5 cellular contexts compared by ENCODE assay signal in genomic region chr4:87725287-87725686, GRCh38.
DNase-seq lines count a peak whose midpoint lies in the region; ATAC-seq, FAIRE-seq and TF ChIP-seq lines count a peak whose summit lies in the region.
"Not testable (repeated sequence)": the region's sequence is repeated elsewhere in the genome, so short reads cannot be mapped to it uniquely, and the experiment has no call there.

No MANE protein-coding gene starts in this region.

- not testable (repeated sequence) for DNase-seq in A549 (ENCODE audit: low read depth in 1 of 2, low spot score in 1 of 2); K562 (ENCODE audit: extremely low read depth in 1 of 4, low spot score in 3 of 4)
- DNase-seq in OCI-M1 (lab: John Stamatoyannopoulos, UW) (peak; percentile 22), mesendoderm (peak; percentile 28)

- not testable (repeated sequence) for H3K4ac ChIP-seq in mesendoderm (ENCODE audit: low read depth, low read length)

- not testable (repeated sequence) for H3K79me1 ChIP-seq in mesendoderm (ENCODE audit: low read length)

- CTCF ChIA-PET in A549 (lab: Yijun Ruan, JAX); HEK293 (lab: Yijun Ruan, JAX); K562 (lab: Yijun Ruan, JAX; ENCODE audit: low intra/inter-chr PET ratio): not testable (repeated sequence)

- not testable (repeated sequence) for TF ChIP-seq POLR2A in A549 (IDR thresholded peaks at IDR 0.05; ENCODE audit: low read length); K562 (conservative IDR thresholded peaks at IDR 0.05)

- not testable (repeated sequence) for H4K8ac ChIP-seq in mesendoderm (ENCODE audit: low read depth, low read length)

- in situ Hi-C loops in K562 (cut with MboI): not testable (repeated sequence)

- POLR2A ChIA-PET in A549 (lab: Yijun Ruan, JAX); HEK293 (lab: Yijun Ruan, JAX); K562 (lab: Yijun Ruan, JAX): not testable (repeated sequence)

- intact Hi-C loops in K562 (cut with micrococcal nuclease): not testable (repeated sequence)

- H3K4me1 ChIP-seq in A549; HEK293 (ENCODE audit: control insufficient read depth, insufficient read depth, low read length); K562 (replicated peaks in 1 of 2; ENCODE audit: control insufficient read depth in 2 of 2, insufficient read depth in 2 of 2, low read length in 2 of 2); mesendoderm (ENCODE audit: control insufficient read depth, low read depth, low read length): not testable (repeated sequence)

- not testable (repeated sequence) for H2AFZ ChIP-seq in K562 (ENCODE audit: low read depth, low read length)

- H3K56ac ChIP-seq in mesendoderm (ENCODE audit: low read length): not testable (repeated sequence)

- H3K27ac ChIP-seq in A549; HEK293 (ENCODE audit: extremely low read depth, low read depth, low read length); K562 (ENCODE audit: extremely low read depth, low read depth, low read length); mesendoderm (ENCODE audit: low read depth, low read length): not testable (repeated sequence)

- H3K18ac ChIP-seq in mesendoderm (ENCODE audit: low read length): not testable (repeated sequence)

- H3K9me3 ChIP-seq in A549; HEK293 (ENCODE audit: control insufficient read depth, insufficient read depth, low read depth, low read length); K562 (replicated peaks; ENCODE audit: control insufficient read depth, insufficient read depth, low read depth, low read length): not testable (repeated sequence)

- not testable (repeated sequence) for H2BK15ac ChIP-seq in mesendoderm (replicated peaks; ENCODE audit: low read depth)

- not testable (repeated sequence) for H3K4me2 ChIP-seq in A549; K562 (ENCODE audit: insufficient read depth, low read length); mesendoderm (ENCODE audit: low read length)

- not testable (repeated sequence) for BruUV-seq in K562 (replicated peaks; lab: Mats Ljungman, UMichigan)

- H2BK5ac ChIP-seq in mesendoderm (ENCODE audit: low read length): not testable (repeated sequence)

- H3K4me3 ChIP-seq in A549; HEK293 (ENCODE audit: low read depth, low read length); K562; mesendoderm (ENCODE audit: low read length): not testable (repeated sequence)

- not testable (repeated sequence) for ATAC-seq in A549, K562

- not testable (repeated sequence) for TF ChIP-seq EP300 in A549 (IDR thresholded peaks at IDR 0.05); K562 (IDR thresholded peaks at IDR 0.05; ENCODE audit: low read length)

- H2AK5ac ChIP-seq in mesendoderm (ENCODE audit: low read length): not testable (repeated sequence)

- not testable (repeated sequence) for TF ChIP-seq RAD21 in A549 (conservative IDR thresholded peaks at IDR 0.05 in 1 of 2, IDR thresholded peaks at IDR 0.05 in 1 of 2); K562 (CRISPR knock-in tag; conservative IDR thresholded peaks at IDR 0.05 in 1 of 2, IDR thresholded peaks at IDR 0.05 in 1 of 2)

- FAIRE-seq in A549 (lab: Jason Lieb, UNC); K562 (lab: Jason Lieb, UNC): not testable (repeated sequence)

- not testable (repeated sequence) for H3K27me3 ChIP-seq in K562 (ENCODE audit: control insufficient read depth in 2 of 2, insufficient read depth in 2 of 2, low read length in 2 of 2); mesendoderm (ENCODE audit: insufficient read depth, low read length, poor library complexity)

- not testable (repeated sequence) for H3K79me2 ChIP-seq in K562 (ENCODE audit: control insufficient read depth, insufficient read depth, low read length); mesendoderm (ENCODE audit: control insufficient read depth, insufficient read depth, low read length)

- not testable (repeated sequence) for H4K5ac ChIP-seq in mesendoderm (ENCODE audit: low read length)

- no CpG with 5 or more reads among the region's 1 CpG for WGBS in A549 (ENCODE audit: missing lambda C conversion rate)
- 8% methylated on average over 1 of the region's 1 CpG for WGBS in K562 (ENCODE audit: insufficient coverage, low coverage, missing lambda C conversion rate)
- WGBS in mesendoderm (ENCODE audit: extremely low coverage, insufficient coverage, low lambda C conversion rate): no CpG with 5 or more reads among the region's 1 CpG

- H3K9me1 ChIP-seq in K562 (ENCODE audit: control insufficient read depth, insufficient read depth, low read length): not testable (repeated sequence)

- not testable (repeated sequence) for H4K20me1 ChIP-seq in K562 (replicated peaks; ENCODE audit: control insufficient read depth, insufficient read depth, low read length)

- not testable (repeated sequence) for H2BK120ac ChIP-seq in mesendoderm (ENCODE audit: low read depth, low read length)

- not testable (repeated sequence) for H3K9ac ChIP-seq in K562 (ENCODE audit: insufficient read depth in 1 of 2, low read depth in 2 of 2, low read length in 2 of 2); mesendoderm (ENCODE audit: low read length)

- H3K36me3 ChIP-seq in HEK293 (ENCODE audit: control insufficient read depth in 2 of 2, insufficient read depth in 1 of 2, low read length in 2 of 2); K562 (ENCODE audit: control insufficient read depth, insufficient read depth, low read length); mesendoderm (ENCODE audit: control insufficient read depth, insufficient read depth, low read length): not testable (repeated sequence)

- not testable (repeated sequence) for H3K23ac ChIP-seq in mesendoderm (ENCODE audit: low read length)

- not testable (repeated sequence) for TF ChIP-seq CTCF in A549 (IDR thresholded peaks at IDR 0.05); HEK293 (tag by site-specific recombination; IDR thresholded peaks at IDR 0.05); K562 (IDR thresholded peaks at IDR 0.05 in 2 of 3, conservative IDR thresholded peaks at IDR 0.05 in 1 of 3; ENCODE audit: insufficient read depth in 2 of 3, low read depth in 1 of 3, low read length in 3 of 3)

TF ChIP-seq in A549, 52 proteins besides CTCF, POLR2A, EP300 and RAD21:
- peak; percentile 89 for TF ChIP-seq ZFP36 (IDR thresholded peaks at IDR 0.05; ENCODE audit: borderline replicate concordance, partially characterized antibody)
TF ChIP-seq in A549: peak in this region for 1; not testable (repeated sequence) for 51.

TF ChIP-seq in HEK293, 187 proteins besides CTCF, POLR2A, EP300 and RAD21:
- TF ChIP-seq TRIM28 (IDR thresholded peaks at IDR 0.05; ENCODE audit: borderline replicate concordance, low read length) (peak; percentile 81; the same call in 1 of the 2 replicates), ZNF585B (tag by site-specific recombination; IDR thresholded peaks at IDR 0.05) (peak; percentile 93), SETDB1 (IDR thresholded peaks at IDR 0.05; ENCODE audit: insufficient read length, low read length) (peak; percentile 88)

TF ChIP-seq in K562, 482 proteins besides CTCF, POLR2A, EP300 and RAD21:
- peak; percentile 74 for TF ChIP-seq ZFP36 (IDR thresholded peaks at IDR 0.05; ENCODE audit: low read depth, low read length, partially characterized antibody)
- 0 out of 2 replicates have a peak, but pooled peaks have one; percentile 47 for TF ChIP-seq CBX5 (IDR thresholded peaks at IDR 0.05; ENCODE audit: borderline replicate concordance, low read depth)
- TF ChIP-seq TRIM28 (IDR thresholded peaks at IDR 0.05): 0 out of 2 replicates have a peak, but pooled peaks have one; percentile 27
- TF ChIP-seq, protein P1, sequence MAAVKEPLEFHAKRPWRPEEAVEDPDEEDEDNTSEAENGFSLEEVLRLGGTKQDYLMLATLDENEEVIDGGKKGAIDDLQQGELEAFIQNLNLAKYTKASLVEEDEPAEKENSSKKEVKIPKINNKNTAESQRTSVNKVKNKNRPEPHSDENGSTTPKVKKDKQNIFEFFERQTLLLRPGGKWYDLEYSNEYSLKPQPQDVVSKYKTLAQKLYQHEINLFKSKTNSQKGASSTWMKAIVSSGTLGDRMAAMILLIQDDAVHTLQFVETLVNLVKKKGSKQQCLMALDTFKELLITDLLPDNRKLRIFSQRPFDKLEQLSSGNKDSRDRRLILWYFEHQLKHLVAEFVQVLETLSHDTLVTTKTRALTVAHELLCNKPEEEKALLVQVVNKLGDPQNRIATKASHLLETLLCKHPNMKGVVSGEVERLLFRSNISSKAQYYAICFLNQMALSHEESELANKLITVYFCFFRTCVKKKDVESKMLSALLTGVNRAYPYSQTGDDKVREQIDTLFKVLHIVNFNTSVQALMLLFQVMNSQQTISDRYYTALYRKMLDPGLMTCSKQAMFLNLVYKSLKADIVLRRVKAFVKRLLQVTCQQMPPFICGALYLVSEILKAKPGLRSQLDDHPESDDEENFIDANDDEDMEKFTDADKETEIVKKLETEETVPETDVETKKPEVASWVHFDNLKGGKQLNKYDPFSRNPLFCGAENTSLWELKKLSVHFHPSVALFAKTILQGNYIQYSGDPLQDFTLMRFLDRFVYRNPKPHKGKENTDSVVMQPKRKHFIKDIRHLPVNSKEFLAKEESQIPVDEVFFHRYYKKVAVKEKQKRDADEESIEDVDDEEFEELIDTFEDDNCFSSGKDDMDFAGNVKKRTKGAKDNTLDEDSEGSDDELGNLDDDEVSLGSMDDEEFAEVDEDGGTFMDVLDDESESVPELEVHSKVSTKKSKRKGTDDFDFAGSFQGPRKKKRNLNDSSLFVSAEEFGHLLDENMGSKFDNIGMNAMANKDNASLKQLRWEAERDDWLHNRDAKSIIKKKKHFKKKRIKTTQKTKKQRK (IDR thresholded peaks at IDR 0.05; ENCODE audit: borderline replicate concordance, low read depth, low read length): 0 out of 2 replicates have a peak, but pooled peaks have one; percentile 21
